19 cellular contexts compared by ENCODE assay signal in genomic region chr13:99992912-99993311, GRCh38. TPM values are rescaled to one million over a fixed set of nuclear protein-coding genes. Genes with fewer than 3 reads are reported as not detected.
DNase-seq lines count a peak whose midpoint lies in the region; ATAC-seq and TF ChIP-seq lines count a peak whose summit lies in the region.
"Had no signal": no experiment of that assay in that cellular context is flagged by ENCODE, and none has a peak within 500 bp of the region (broad histone marks: within the 10 kb centered on the region; RNA-seq: fewer than 3 reads in every experiment).

No MANE protein-coding gene starts in this region.

- DNase-seq in GM23248 = peak; percentile 47
- DNase-seq in LHCN-M2 (ENCODE audit: low read depth) = peak; percentile 31
- peak; percentile 58 for DNase-seq in SW480 (ENCODE audit: low spot score)
- DNase-seq in kidney tubule cell (ENCODE audit: low spot score) = peak; percentile 43
- DNase-seq in natural killer cell = no peak
- DNase-seq in HAP-1 (ENCODE audit: low spot score in 2 of 2) = no peak
- DNase-seq in activated CD4-positive, CD25-positive, alpha-beta regulatory T cell treated with anti-CD3 and anti-CD28 coated beads, Interleukin-2, amount 50 U/mL, for 72 hours = no peak
- DNase-seq: activated CD8-positive, alpha-beta T cell treated with anti-CD3 and anti-CD28 coated beads for 36 hours; activated effector memory CD4-positive, alpha-beta T cell treated with Interleukin-2 at 50 U/mL for 16 hours; CD4-positive, alpha-beta memory T cell; immature natural killer cell; NCI-H2227 treated with DMSO at 0.1 percent for 48 hours; spleen; T1000 had no signal

- H3K4me1 ChIP-seq in GM23248 (ENCODE audit: insufficient read depth) (no peaks in the 10 kb centered on the region), HAP-1 (no peaks in the 10 kb centered on the region)
- H3K4me1 ChIP-seq: parathyroid adenoma had no signal

- intact Hi-C loops in natural killer cell (cut with micrococcal nuclease) = no loop called here

- H3K4me3 Mint-ChIP-seq in natural killer cell = no peak overlapping the region
- H3K4me3 Mint-ChIP-seq: activated CD8-positive, alpha-beta T cell treated with anti-CD3 and anti-CD28 coated beads for 36 hours; immature natural killer cell had no signal

- H3K9me3 ChIP-seq in GM23248 (ENCODE audit: low read depth) (no peaks in the 10 kb centered on the region), HAP-1 (no peaks in the 10 kb centered on the region)

- H3K4me2 ChIP-seq in GM23248 (ENCODE audit: unreplicated experiment) = no peak overlapping the region

- H3K4me3 ChIP-seq in GM23248 (no peak overlapping the region), HAP-1 (no peak overlapping the region)
- H3K4me3 ChIP-seq: gastroesophageal sphincter, spleen had no signal

- 0 out of 2 replicates have a peak, but pooled peaks cover 9% of the 10 kb centered on the region for H3F3A ChIP-seq in GM23248 (ENCODE audit: insufficient read depth)

- H3K36me3 ChIP-seq in GM23248 (ENCODE audit: low read depth) (no peaks in the 10 kb centered on the region), HAP-1 (replicated peaks) (no peaks in the 10 kb centered on the region)
- H3K36me3 ChIP-seq: gastroesophageal sphincter, spleen had no signal

- no peaks in the 10 kb centered on the region for H3K9me2 ChIP-seq in GM23248 (ENCODE audit: insufficient read depth)

- no peak overlapping the region for H3K9ac ChIP-seq in GM23248
- H3K9ac ChIP-seq: parathyroid adenoma had no signal

- no peak for TF ChIP-seq CTCF in natural killer cell (IDR thresholded peaks at IDR 0.05)

- H3K9me3 Mint-ChIP-seq in natural killer cell = peaks cover 2 to 6% of the 10 kb centered on the region in 2 donors

- H3K36me3 Mint-ChIP-seq in natural killer cell = peaks cover 23% of the 10 kb centered on the region
- H3K36me3 Mint-ChIP-seq: CD4-positive, alpha-beta memory T cell had no signal

- in situ Hi-C loops in GM23248 (cut with MboI) = no loop called here
- in situ Hi-C loops in HAP-1 (cut with MboI; ENCODE audit: low sequenced_read_pairs) = no loop called here

- no peaks in the 10 kb centered on the region for H4K20me1 ChIP-seq in GM23248 (ENCODE audit: insufficient read depth)

- H3K4me1 Mint-ChIP-seq in natural killer cell = peaks cover 9 to 31% of the 10 kb centered on the region in 2 donors

- no peaks in the 10 kb centered on the region for H3K79me2 ChIP-seq in GM23248 (ENCODE audit: insufficient read depth)
- H3K79me2 ChIP-seq: parathyroid adenoma had no signal

- WGBS in GM23248 (ENCODE audit: low coverage in 1 of 2, low lambda C conversion rate in 2 of 2, missing lambda C conversion rate in 2 of 2), 2 experiments = 4 to 6% methylated on average over 3 of the region's 3 CpGs

- peaks cover 77 to 84% of the 10 kb centered on the region in 2 donors for H3K27me3 Mint-ChIP-seq in natural killer cell (ENCODE audit: low read depth in 2 of 2)

- ATAC-seq in HG03196 (IDR thresholded peaks at IDR 0.05; ENCODE audit: unreplicated experiment) (no peak), natural killer cell (no peak)
- ATAC-seq: activated CD8-positive, alpha-beta T cell treated with anti-CD3 and anti-CD28 coated beads for 36 hours; gastroesophageal sphincter had no signal

- H3K27ac ChIP-seq in GM23248 = no peak overlapping the region
- H3K27ac ChIP-seq: gastroesophageal sphincter, parathyroid adenoma, RWPE1, spleen had no signal

- H3K27me3 ChIP-seq in GM23248 (replicated peaks; ENCODE audit: insufficient read depth) (peaks cover 98% of the 10 kb centered on the region), HAP-1 (ENCODE audit: low read depth) (peaks cover 47% of the 10 kb centered on the region)

- H2AFZ ChIP-seq in GM23248 = no peak overlapping the region
- H2AFZ ChIP-seq: parathyroid adenoma had no signal

- H3K27ac Mint-ChIP-seq in natural killer cell = peak overlapping the region in 1 of 2 donors; percentile 14
- H3K27ac Mint-ChIP-seq: activated CD8-positive, alpha-beta T cell treated with anti-CD3 and anti-CD28 coated beads for 36 hours; immature natural killer cell had no signal

RNA-seq across cellular contexts. Expression of gene ZIC2, which starts 11.3 kb away (rescaled TPM):
- not detected in 2 replicates for total RNA-seq in GM23248 (2014; rRNA removed; shearing (Covaris generic))
- polyA plus RNA-seq in GM23248 (2016; fragmentation: Nextera tagmentation; extraction: Ambion mirVana) = not detected in 2 replicates
- total RNA-seq in LHCN-M2 (2014; rRNA removed) (not detected in 2 replicates), natural killer cell (not detected)
- not detected for polyA plus RNA-seq in LHCN-M2 (2012)
- total RNA-seq: activated CD8-positive, alpha-beta T cell treated with anti-CD3 and anti-CD28 coated beads for 36 hours; CD4-positive, alpha-beta memory T cell; gastroesophageal sphincter; mesenteric fat pad; spleen had no signal
- polyA plus RNA-seq: CD4-positive, alpha-beta memory T cell; immature natural killer cell; spleen had no signal

RNA-seq across cellular contexts. Expression of gene ZIC5, which starts 21.3 kb away (rescaled TPM):
- not detected in 2 replicates for total RNA-seq in GM23248 (2014; rRNA removed; shearing (Covaris generic))
- polyA plus RNA-seq in GM23248 (2016; fragmentation: Nextera tagmentation; extraction: Ambion mirVana) = not detected in 2 replicates
- total RNA-seq in LHCN-M2 (2014; rRNA removed) = not detected in 2 replicates
- not detected for polyA plus RNA-seq in LHCN-M2 (2012)
- total RNA-seq in natural killer cell = not detected
- total RNA-seq: activated CD8-positive, alpha-beta T cell treated with anti-CD3 and anti-CD28 coated beads for 36 hours; CD4-positive, alpha-beta memory T cell; gastroesophageal sphincter; mesenteric fat pad; spleen had no signal
- polyA plus RNA-seq: CD4-positive, alpha-beta memory T cell; immature natural killer cell; spleen had no signal

Comparison
In these comparisons a context has a peak if more than half of its experiments do, and no peak if none do; other contexts are left out.
1. DNase-seq: peak in GM23248 (single experiment), LHCN-M2 (single experiment), SW480 (single experiment) and kidney tubule cell (single experiment); none in natural killer cell (single experiment), HAP-1 (0 of 2) and activated CD4-positive, CD25-positive, alpha-beta regulatory T cell treated with anti-CD3 and anti-CD28 coated beads, Interleukin-2, amount 50 U/mL, for 72 hours (single experiment).